Comparison of ENCODE assay signal across 22 cellular contexts in genomic region chr5:180575571-180575970, GRCh38. TPM values are rescaled to one million over a fixed set of nuclear protein-coding genes. Genes with fewer than 3 reads are reported as not detected.
DNase-seq lines count a peak whose midpoint lies in the region; ATAC-seq and TF ChIP-seq lines count a peak whose summit lies in the region.
"Had no signal": no experiment of that assay in that cellular context is flagged by ENCODE, and none has a peak within 500 bp of the region (broad histone marks: within the 10 kb centered on the region; RNA-seq: fewer than 3 reads in every experiment).

No MANE protein-coding gene starts in this region.

- CTCF ChIA-PET in activated CD4-positive, alpha-beta T cell treated with anti-CD3 and anti-CD28 coated beads for 36 hours (lab: Charles Lee) = interaction anchor here (2.2 kb wide), 1 partner anchor 31 kb away, joined by 11 read pairs; no protein-coding TSS in a partner anchor

- H3K27ac ChIP-seq in GM23338 (ENCODE audit: low read depth) (no peak overlapping the region), brain microvascular endothelial cell (no peak overlapping the region)
- H3K27ac ChIP-seq: 22Rv1, HL-60 had no signal

- peaks cover 43% of the 10 kb centered on the region for H3K36me3 Mint-ChIP-seq in activated CD4-positive, alpha-beta T cell treated with anti-CD3 and anti-CD28 coated beads for 36 hours (ENCODE audit: low read depth)
- peaks cover 59% of the 10 kb centered on the region for H3K36me3 Mint-ChIP-seq in GM23338 (ENCODE audit: low read depth)
- peaks cover 6 to 42% (median 39%) of the 10 kb centered on the region in 3 donors for H3K36me3 Mint-ChIP-seq in immature natural killer cell

- peaks cover 12% of the 10 kb centered on the region for H3K4me1 Mint-ChIP-seq in activated CD4-positive, alpha-beta T cell treated with anti-CD3 and anti-CD28 coated beads for 36 hours
- no peaks in the 10 kb centered on the region for H3K4me1 Mint-ChIP-seq in GM23338
- H3K4me1 Mint-ChIP-seq in immature natural killer cell = no peaks in the 10 kb centered on the region
- H3K4me1 Mint-ChIP-seq: CD14-positive monocyte had no signal

- H3K4me2 ChIP-seq in GM23338 = no peak overlapping the region

- no peak overlapping the region for H3K9ac ChIP-seq in adipocyte (ENCODE audit: low read length)

- H3K9me2 ChIP-seq in GM23338 (ENCODE audit: insufficient read depth) = no peaks in the 10 kb centered on the region

- no peaks in the 10 kb centered on the region for H3K9me3 ChIP-seq in adipocyte (ENCODE audit: control insufficient read depth, low read length)
- H3K9me3 ChIP-seq: HAP-1 had no signal

- H3K4me3 ChIP-seq in GM23338 (no peak overlapping the region), adipocyte (ENCODE audit: low read length) (no peak overlapping the region), brain microvascular endothelial cell (ENCODE audit: low read depth, low read length) (no peak overlapping the region)
- H3K4me3 ChIP-seq: HAP-1 had no signal

- H3F3A ChIP-seq in GM23338 (replicated peaks; ENCODE audit: low read depth) = no peaks in the 10 kb centered on the region

- peak; percentile 49 for ATAC-seq in activated CD4-positive, alpha-beta T cell treated with anti-CD3 and anti-CD28 coated beads for 36 hours
- ATAC-seq in GM23338 (no peak), HG03469 (IDR thresholded peaks at IDR 0.05; ENCODE audit: unreplicated experiment) (no peak)
- ATAC-seq: Right ventricle myocardium inferior had no signal

- no peaks in the 10 kb centered on the region for H3K9me3 Mint-ChIP-seq in activated CD4-positive, alpha-beta T cell treated with anti-CD3 and anti-CD28 coated beads for 36 hours (ENCODE audit: low read depth)
- H3K9me3 Mint-ChIP-seq in GM23338 = no peaks in the 10 kb centered on the region
- H3K9me3 Mint-ChIP-seq in immature natural killer cell = no peaks in the 10 kb centered on the region
- H3K9me3 Mint-ChIP-seq: CD14-positive monocyte had no signal

- in situ Hi-C loops in brain microvascular endothelial cell (cut with HindIII; ENCODE audit: low pct_ligation_motif_present, low sequenced_read_pairs) = no loop called here

- H3K36me3 ChIP-seq in GM23338 (ENCODE audit: insufficient read depth) (peaks cover 25% of the 10 kb centered on the region), adipocyte (ENCODE audit: control insufficient read depth, insufficient read depth, low read length, severe bottlenecking) (peaks cover 59% of the 10 kb centered on the region), brain microvascular endothelial cell (replicated peaks) (peaks cover 12% of the 10 kb centered on the region)

- H2AFZ ChIP-seq in GM23338 = no peak overlapping the region

- POLR2A ChIA-PET in activated CD4-positive, alpha-beta T cell treated with anti-CD3 and anti-CD28 coated beads for 36 hours (lab: Charles Lee) = no interaction called here

- no peaks in the 10 kb centered on the region for H3K79me2 ChIP-seq in GM23338 (replicated peaks; ENCODE audit: insufficient read depth)

- H3K27ac Mint-ChIP-seq in activated CD4-positive, alpha-beta T cell treated with anti-CD3 and anti-CD28 coated beads for 36 hours = no peak overlapping the region
- H3K27ac Mint-ChIP-seq in GM23338 (0 out of 2 replicates have a peak overlapping the region, but pooled peaks have one; percentile 1), immature natural killer cell (no peak overlapping the region)

- H3K4me1 ChIP-seq in GM23338 (ENCODE audit: insufficient read depth) (no peaks in the 10 kb centered on the region), adipocyte (ENCODE audit: control insufficient read depth, insufficient read depth, low read length) (peaks cover 7% of the 10 kb centered on the region)
- H3K4me1 ChIP-seq: HAP-1 had no signal

- no peak overlapping the region for H3K4me3 Mint-ChIP-seq in activated CD4-positive, alpha-beta T cell treated with anti-CD3 and anti-CD28 coated beads for 36 hours
- H3K4me3 Mint-ChIP-seq in GM23338 = no peak overlapping the region
- no peak overlapping the region for H3K4me3 Mint-ChIP-seq in immature natural killer cell
- H3K4me3 Mint-ChIP-seq: CD14-positive monocyte had no signal

- DNase-seq in activated CD4-positive, alpha-beta T cell treated with anti-CD3 and anti-CD28 coated beads for 36 hours = no peak
- DNase-seq in activated CD4-positive, alpha-beta T cell treated with anti-CD3 and anti-CD28 coated beads for 1 hour = no peak
- DNase-seq in GM23338 (ENCODE audit: low spot score) = no peak
- peak; percentile 3 for DNase-seq in adipocyte (ENCODE audit: low read depth)
- DNase-seq in inferior parietal cortex (ENCODE audit: extremely low spot score) = peak; percentile 12
- no peak for DNase-seq in brain microvascular endothelial cell
- no peak for DNase-seq in immature natural killer cell
- DNase-seq: DMS79 treated with DMSO at 0.1 percent for 48 hours, Kasumi-1, MM.1S, NCI-H1105, NCI-H2081, NCI-H774 had no signal

- H3K27me3 Mint-ChIP-seq in activated CD4-positive, alpha-beta T cell treated with anti-CD3 and anti-CD28 coated beads for 36 hours = no peaks in the 10 kb centered on the region
- H3K27me3 Mint-ChIP-seq in GM23338 (ENCODE audit: insufficient read depth, low read depth, poor library complexity) (peaks cover 9% of the 10 kb centered on the region), immature natural killer cell (ENCODE audit: low read depth in 3 of 3) (peaks cover 0 to 2% (median 0%) of the 10 kb centered on the region in 3 donors)

- TF ChIP-seq CTCF in GM23338 (conservative IDR thresholded peaks at IDR 0.05; ENCODE audit: low read depth in 2 of 2) = no peak
- TF ChIP-seq CTCF in brain microvascular endothelial cell (IDR thresholded peaks at IDR 0.05; ENCODE audit: low read depth, low read length, missing control alignments) = no peak

- H3K27me3 ChIP-seq in GM23338 (ENCODE audit: insufficient read depth) = no peaks in the 10 kb centered on the region
- H3K27me3 ChIP-seq in adipocyte (replicated peaks; ENCODE audit: control insufficient read depth, insufficient read depth, low read length) = no peaks in the 10 kb centered on the region
- no peaks in the 10 kb centered on the region for H3K27me3 ChIP-seq in brain microvascular endothelial cell (replicated peaks)

- peaks cover 25% of the 10 kb centered on the region; the same call in 1 of the 2 replicates for H4K20me1 ChIP-seq in GM23338 (replicated peaks; ENCODE audit: insufficient read depth)

- intact Hi-C loops in activated CD4-positive, alpha-beta T cell treated with anti-CD3 and anti-CD28 coated beads for 36 hours (cut with DNase I, micrococcal nuclease) = loop anchor here in 1 of 2 experiments (1.0 kb wide), 1 partner anchor 12 kb away; no protein-coding TSS in a partner anchor

TF ChIP-seq in GM23338, 12 proteins besides CTCF, POLR2A, EP300 and RAD21 (continues in another document):
- TF ChIP-seq NANOG (IDR thresholded peaks at IDR 0.05; ENCODE audit: borderline replicate concordance) = no peak
- no peak for TF ChIP-seq ZNF114 (CRISPR knock-in tag; IDR thresholded peaks at IDR 0.05)
- no peak for TF ChIP-seq ETS1 (IDR thresholded peaks at IDR 0.05)
- TF ChIP-seq CREB1 (CRISPR knock-in tag; IDR thresholded peaks at IDR 0.05; ENCODE audit: low read depth) = no peak
- TF ChIP-seq ZNF331 (CRISPR knock-in tag; IDR thresholded peaks at IDR 0.05; ENCODE audit: low read depth) = no peak

RNA-seq across cellular contexts. Expression of gene SCGB3A1, which starts 15.7 kb away (rescaled TPM):
- total RNA-seq in activated CD4-positive, alpha-beta T cell treated with anti-CD3 and anti-CD28 coated beads for 36 hours = not detected
- not detected in 2 replicates for total RNA-seq in GM23338 (2014; rRNA removed; shearing (Covaris generic))
- polyA plus RNA-seq in GM23338 (2016; fragmentation: Nextera tagmentation; extraction: Ambion mirVana) = not detected in 2 replicates
- under 1 TPM in 1 of 3 donors, not detected in 2; 0.51 TPM for polyA plus RNA-seq in immature natural killer cell
- total RNA-seq: HT1080, NCI-H460, OCI-LY7, Right ventricle myocardium inferior had no signal

Comparison
In these comparisons a context has a peak if more than half of its experiments do, and no peak if none do; other contexts are left out.
1. DNase-seq: peak in adipocyte (single experiment) and inferior parietal cortex (single experiment); none in activated CD4-positive, alpha-beta T cell treated with anti-CD3 and anti-CD28 coated beads for 36 hours (single experiment), activated CD4-positive, alpha-beta T cell treated with anti-CD3 and anti-CD28 coated beads for 1 hour (single experiment), GM23338 (single experiment), brain microvascular endothelial cell (single experiment) and immature natural killer cell (0 of 3).